ENCODE assay signal across 22 cellular contexts in genomic region chr9:136606687-136607333, GRCh38. TPM values are rescaled to one million over a fixed set of nuclear protein-coding genes. Genes with fewer than 3 reads are reported as not detected.
DNase-seq lines count a peak whose midpoint lies in the region; ATAC-seq and TF ChIP-seq lines count a peak whose summit lies in the region.
"Had no signal": no experiment of that assay in that cellular context is flagged by ENCODE, and none has a peak within 500 bp of the region (broad histone marks: within the 10 kb centered on the region; RNA-seq: fewer than 3 reads in every experiment).

No MANE protein-coding gene starts in this region.

- ATAC-seq in left colon (peak; percentile 30), HG03432 (IDR thresholded peaks at IDR 0.05; ENCODE audit: unreplicated experiment) (no peak)
- ATAC-seq: natural killer cell treated with Interleukin-12 subunit alpha and Interleukin-12 subunit beta and Interleukin-15 and Interleukin-18, amount 100 ng/mL, for 72 hours; stimulated activated naive CD8-positive, alpha-beta T cell treated with anti-CD3 and anti-CD28 coated beads, Interleukin-15, Interleukin-2, amounts not matched to agents 100 U/mL and 50 U/mL, for 24 hours; T-cell had no signal

- 29 to 67% methylated on average over 19 of the region's 19 CpGs for WGBS in sigmoid colon, 2 donors
- WGBS in prostate gland, result 78% methylated on average over 19 of the region's 19 CpGs

- peak overlapping the region; percentile 29 to 74 (median 68) for H3K27ac ChIP-seq in sigmoid colon
- no peak overlapping the region for H3K27ac ChIP-seq in prostate gland
- H3K27ac ChIP-seq: brain microvascular endothelial cell, HL-60, psoas muscle had no signal

- H3K4me3 ChIP-seq in sigmoid colon, result no peak overlapping the region
- no peak overlapping the region for H3K4me3 ChIP-seq in prostate gland
- H3K4me3 ChIP-seq: psoas muscle, upper lobe of left lung had no signal

- H3K27me3 ChIP-seq in sigmoid colon, result peaks cover 0 to 13% (median 0%) of the 10 kb centered on the region in 3 donors
- no peaks in the 10 kb centered on the region for H3K27me3 ChIP-seq in prostate gland (replicated peaks; ENCODE audit: insufficient read depth)
- H3K27me3 ChIP-seq: brain microvascular endothelial cell, upper lobe of left lung had no signal

- no peaks in the 10 kb centered on the region for H3K36me3 ChIP-seq in sigmoid colon
- H3K36me3 ChIP-seq in prostate gland, result no peaks in the 10 kb centered on the region
- H3K36me3 ChIP-seq: brain microvascular endothelial cell, upper lobe of left lung had no signal

- TF ChIP-seq EP300 in sigmoid colon (IDR thresholded peaks at IDR 0.05), result no peak

- TF ChIP-seq POLR2A in sigmoid colon (IDR thresholded peaks at IDR 0.05) (no peak), prostate gland (IDR thresholded peaks at IDR 0.05) (no peak)

- TF ChIP-seq CTCF in GM10266 (IDR thresholded peaks at IDR 0.05; ENCODE audit: control insufficient read depth, insufficient read depth, low read depth, missing control alignments) (no peak), sigmoid colon (IDR thresholded peaks at IDR 0.05) (no peak), prostate gland (IDR thresholded peaks at IDR 0.05) (no peak)

- H3K9me3 ChIP-seq in sigmoid colon (no peaks in the 10 kb centered on the region), prostate gland (no peaks in the 10 kb centered on the region)
- H3K9me3 ChIP-seq: psoas muscle, upper lobe of left lung had no signal

- peak; percentile 48 for DNase-seq in GM10266 (ENCODE audit: extremely low spot score)
- DNase-seq in SW480 (ENCODE audit: low spot score), result peak; percentile 86
- peak; percentile 73 to 84 for DNase-seq in left colon
- DNase-seq in sigmoid colon, result no peak
- DNase-seq in activated CD4-positive, CD25-positive, alpha-beta regulatory T cell treated with anti-CD3 and anti-CD28 coated beads, Interleukin-2, amount 50 U/mL, for 72 hours, result no peak
- no peak for DNase-seq in GM03348 (ENCODE audit: low spot score)
- DNase-seq in prostate gland (ENCODE audit: low spot score), result no peak
- DNase-seq: activated CD4-positive, alpha-beta T cell treated with anti-CD3 and anti-CD28 coated beads for 48 hours; brain microvascular endothelial cell; cortex of kidney; islet precursor cell; NCI-H774; OCI-M1; psoas muscle; stimulated activated CD4-positive, alpha-beta T cell treated with anti-CD3 and anti-CD28 coated beads, Interleukin-4, amount 100 ng/mL, for 1 hour; stimulated activated naive CD8-positive, alpha-beta T cell treated with anti-CD3 and anti-CD28 coated beads, Interleukin-15, Interleukin-2, amounts not matched to agents 100 U/mL and 50 U/mL, for 24 hours; T-cell had no signal

- H3K4me1 ChIP-seq in sigmoid colon (peaks cover 0 to 39% (median 24%) of the 10 kb centered on the region in 4 donors), prostate gland (replicated peaks) (no peaks in the 10 kb centered on the region)

- intact Hi-C loops in left colon (cut with DNase I, micrococcal nuclease), result no loop called here
- intact Hi-C loops in sigmoid colon (cut with DNase I), result loop anchor here (5.0 kb wide), 1 partner anchor 80 kb away; no protein-coding TSS in a partner anchor
- intact Hi-C loops in prostate gland (cut with DNase I), result no loop called here

RNA-seq across cellular contexts. Expression of gene EGFL7, which starts 55.9 kb away (rescaled TPM):
- 10 to 100 TPM; 14.3 to 17.2 TPM for total RNA-seq in left colon
- total RNA-seq in sigmoid colon, result 10 to 100 TPM; 31.0 to 75.6 (median 46.0) TPM
- 10 to 100 TPM in 2 of 3 donors, 1 to 10 TPM in 1; 6.0 to 43.5 (median 27.6) TPM for polyA plus RNA-seq in sigmoid colon
- 100 to 1,000 TPM in 1 of 2 donors, 10 to 100 TPM in 1; 49.3 to 118 TPM for total RNA-seq in prostate gland
- polyA plus RNA-seq: IgD-negative memory B cell had no signal

Comparison
In these comparisons a context has a peak if more than half of its experiments do, and no peak if none do; other contexts are left out.
1. DNase-seq: peak in GM10266 (single experiment), SW480 (single experiment) and left colon (2 of 2); none in sigmoid colon (single experiment), activated CD4-positive, CD25-positive, alpha-beta regulatory T cell treated with anti-CD3 and anti-CD28 coated beads, Interleukin-2, amount 50 U/mL, for 72 hours (single experiment), GM03348 (single experiment) and prostate gland (single experiment).
2. H3K27ac ChIP-seq: peak in sigmoid colon (4 of 4); none in prostate gland (0 of 2).